Comparison of ENCODE assay signal across 34 cellular contexts in genomic region chr12:121504505-121504904, GRCh38.
"Had no signal": no experiment of that assay in that cellular context is flagged by ENCODE, and none has a peak within 500 bp of the region (broad histone marks: within the 10 kb centered on the region; RNA-seq: fewer than 3 reads in every experiment).

No MANE protein-coding gene starts in this region.

- H3K4me3 ChIP-seq: ascending aorta, breast epithelium, cardiac muscle cell, coronary artery, dorsolateral prefrontal cortex, esophagus muscularis mucosa, gastrocnemius medialis, heart left ventricle, hepatocyte had no signal

- H3K27ac Mint-ChIP-seq: activated B cell treated with CpG ODN at 0.5 μM for 24 hours; activated CD8-positive, alpha-beta T cell treated with anti-CD3 and anti-CD28 coated beads for 36 hours; activated naive CD8-positive, alpha-beta T cell treated with anti-CD3 and anti-CD28 coated beads, Interleukin-2, amount 10 ng/mL, durations not matched to agents 7 days and 5 days; activated T-cell treated with anti-CD3 and anti-CD28 coated beads, Interleukin-2, amount 50 U/mL, for 72 hours; dendritic cell treated with granulocyte-macrophage colony-stimulating factor and Interleukin-4, amounts not matched to agents 40 ng/mL and 50 ng/mL, for 4 days; T-helper 1 cell treated with Interleukin-12 subunit alpha and Interleukin-12 subunit beta and Interleukin-4 antibody, amounts not matched to agents 30 μg/mL and 1 μg/mL, for 36 hours; T-helper 2 cell treated with Interferon-gamma antibody and Interleukin-4, amounts not matched to agents 5 μg/mL and 100 μg/mL, for 36 hours had no signal

- ATAC-seq: activated CD4-positive, CD25-positive, alpha-beta regulatory T cell treated with anti-CD3 and anti-CD28 coated beads, Interleukin-2, amount 50 U/mL, for 24 hours; activated CD8-positive, alpha-beta T cell treated with anti-CD3 and anti-CD28 coated beads for 36 hours; activated naive CD4-positive, alpha-beta T cell treated with anti-CD3 and anti-CD28 coated beads, Interleukin-2, amount 50 U/mL, for 72 hours; activated T-cell treated with anti-CD3 and anti-CD28 coated beads, Interleukin-2, amount 50 U/mL, for 72 hours; foreskin keratinocyte; gastrocnemius medialis; heart left ventricle; T-cell had no signal

- H3K27me3 ChIP-seq: ascending aorta, breast epithelium, cardiac muscle cell, dorsolateral prefrontal cortex, esophagus muscularis mucosa, foreskin keratinocyte, gastrocnemius medialis, heart left ventricle, hepatocyte had no signal

- H3K27ac ChIP-seq: ascending aorta, breast epithelium, cardiac muscle cell, coronary artery, dorsolateral prefrontal cortex, esophagus muscularis mucosa, foreskin keratinocyte, gastrocnemius medialis, heart left ventricle, hepatocyte, WERI-Rb-1 had no signal

- DNase-seq: activated B cell treated with CpG ODN at 0.5 μM for 24 hours; activated CD4-positive, alpha-beta T cell treated with anti-CD3 and anti-CD28 coated beads for 48 hours; activated CD4-positive, alpha-beta T cell treated with anti-CD3 and anti-CD28 coated beads, Interleukin-2, amount 50 U/mL, for 1 hour; activated CD4-positive, alpha-beta T cell treated with anti-CD3 and anti-CD28 coated beads, Interleukin-2, amount 50 U/mL, for 48 hours; activated CD8-positive, alpha-beta memory T cell treated with anti-CD3 and anti-CD28 coated beads for 24 hours; activated CD8-positive, alpha-beta T cell treated with anti-CD3 and anti-CD28 coated beads for 36 hours; activated effector memory CD4-positive, alpha-beta T cell treated with Interleukin-2 at 50 U/mL for 16 hours; activated gamma-delta T cell treated with Interleukin-2 at 50 U/mL for 16 hours; activated naive CD4-positive, alpha-beta T cell treated with anti-CD3 and anti-CD28 coated beads for 36 hours; activated naive CD8-positive, alpha-beta T cell treated with anti-CD3 and anti-CD28 coated beads, Interleukin-2, amount 10 ng/mL, durations not matched to agents 7 days and 5 days; activated T-cell treated with anti-CD3 and anti-CD28 coated beads, Interleukin-2, amount 50 U/mL, for 72 hours; central memory CD4-positive, alpha-beta T cell; dorsolateral prefrontal cortex; effector memory CD4-positive, alpha-beta T cell; erythroblast; foreskin keratinocyte; gastrocnemius medialis; glutamatergic neuron; heart left ventricle; T-cell; T1000; WERI-Rb-1 had no signal

- H3K4me1 ChIP-seq: ascending aorta, breast epithelium, foreskin keratinocyte had no signal

- H3K9me3 ChIP-seq: ascending aorta, breast epithelium, esophagus muscularis mucosa, gastrocnemius medialis, heart left ventricle had no signal

- H3K36me3 ChIP-seq: breast epithelium had no signal

- H3K4me3 Mint-ChIP-seq: activated B cell treated with CpG ODN at 0.5 μM for 24 hours; activated CD8-positive, alpha-beta T cell treated with anti-CD3 and anti-CD28 coated beads for 36 hours; activated naive CD4-positive, alpha-beta T cell treated with anti-CD3 and anti-CD28 coated beads for 36 hours; activated naive CD8-positive, alpha-beta T cell treated with anti-CD3 and anti-CD28 coated beads, Interleukin-2, amount 10 ng/mL, durations not matched to agents 7 days and 5 days; activated T-cell treated with anti-CD3 and anti-CD28 coated beads, Interleukin-2, amount 50 U/mL, for 72 hours; brain; dendritic cell treated with granulocyte-macrophage colony-stimulating factor and Interleukin-4, amounts not matched to agents 40 ng/mL and 50 ng/mL, for 4 days; T-cell; T-helper 1 cell treated with Interleukin-12 subunit alpha and Interleukin-12 subunit beta and Interleukin-4 antibody, amounts not matched to agents 30 μg/mL and 1 μg/mL, for 36 hours; T-helper 2 cell treated with Interferon-gamma antibody and Interleukin-4, amounts not matched to agents 5 μg/mL and 100 μg/mL, for 36 hours had no signal

- H3K27me3 Mint-ChIP-seq: activated B cell treated with CpG ODN at 0.5 μM for 24 hours; activated CD8-positive, alpha-beta T cell treated with anti-CD3 and anti-CD28 coated beads for 36 hours; activated naive CD8-positive, alpha-beta T cell treated with anti-CD3 and anti-CD28 coated beads, Interleukin-2, amount 10 ng/mL, durations not matched to agents 7 days and 5 days; brain; dendritic cell treated with granulocyte-macrophage colony-stimulating factor and Interleukin-4, amounts not matched to agents 40 ng/mL and 50 ng/mL, for 4 days; T-cell had no signal

- H3K9me3 Mint-ChIP-seq: activated B cell treated with CpG ODN at 0.5 μM for 24 hours; activated CD8-positive, alpha-beta T cell treated with anti-CD3 and anti-CD28 coated beads for 36 hours; activated naive CD4-positive, alpha-beta T cell treated with anti-CD3 and anti-CD28 coated beads for 36 hours; activated naive CD4-positive, alpha-beta T cell treated with anti-CD3 and anti-CD28 coated beads, Interleukin-2, amount 50 U/mL, for 72 hours; activated naive CD8-positive, alpha-beta T cell treated with anti-CD3 and anti-CD28 coated beads, Interleukin-2, amount 10 ng/mL, durations not matched to agents 7 days and 5 days; activated T-cell treated with anti-CD3 and anti-CD28 coated beads, Interleukin-2, amount 50 U/mL, for 72 hours; brain; dendritic cell treated with granulocyte-macrophage colony-stimulating factor and Interleukin-4, amounts not matched to agents 40 ng/mL and 50 ng/mL, for 4 days; T-cell; T-helper 1 cell treated with Interleukin-12 subunit alpha and Interleukin-12 subunit beta and Interleukin-4 antibody, amounts not matched to agents 30 μg/mL and 1 μg/mL, for 36 hours; T-helper 2 cell treated with Interferon-gamma antibody and Interleukin-4, amounts not matched to agents 5 μg/mL and 100 μg/mL, for 36 hours had no signal

- H3K36me3 Mint-ChIP-seq: activated naive CD4-positive, alpha-beta T cell treated with anti-CD3 and anti-CD28 coated beads, Interleukin-2, amount 50 U/mL, for 72 hours had no signal
